10 cellular contexts compared by ENCODE assay signal in genomic region chr2:5694016-5694690, GRCh38. TPM values are rescaled to one million over a fixed set of nuclear protein-coding genes. Genes with fewer than 3 reads are reported as not detected.
DNase-seq lines count a peak whose midpoint lies in the region; ATAC-seq and TF ChIP-seq lines count a peak whose summit lies in the region.
"Had no signal": no experiment of that assay in that cellular context is flagged by ENCODE, and none has a peak within 500 bp of the region (broad histone marks: within the 10 kb centered on the region; RNA-seq: fewer than 3 reads in every experiment).

No MANE protein-coding gene starts in this region.

- H3K9ac ChIP-seq in NT2/D1 (ENCODE audit: insufficient read length, low read depth), result peak overlapping the region; percentile 92

- TF ChIP-seq CTCF in fibroblast of villous mesenchyme (IDR thresholded peaks at IDR 0.05; ENCODE audit: insufficient read depth, low read depth, low read length), result no peak

- peak overlapping the region; percentile 14 to 67 for H3K4me3 Mint-ChIP-seq in activated T-cell treated with anti-CD3 and anti-CD28 coated beads, Interleukin-2, amount 50 U/mL, for 72 hours
- H3K4me3 Mint-ChIP-seq: CD8-positive, alpha-beta T cell; central memory CD8-positive, alpha-beta T cell had no signal

- no peaks in the 10 kb centered on the region for H3K27me3 ChIP-seq in NT2/D1 (ENCODE audit: insufficient read depth, insufficient read length)

- no peak for DNase-seq in activated T-cell treated with anti-CD3 and anti-CD28 coated beads, Interleukin-2, amount 50 U/mL, for 72 hours
- no peak for DNase-seq in activated T-cell treated with anti-CD3 and anti-CD28 coated beads, Interleukin-2, amount 50 U/mL, for 48 hours
- DNase-seq in NT2/D1 (ENCODE audit: low read depth, low spot score) (no peak), fibroblast of villous mesenchyme (ENCODE audit: low read depth) (no peak), skeletal muscle cell (ENCODE audit: low read depth) (no peak)
- DNase-seq: CD8-positive, alpha-beta T cell had no signal

- peaks cover 5% of the 10 kb centered on the region for H3K36me3 ChIP-seq in NT2/D1 (ENCODE audit: insufficient read depth, insufficient read length, low read length)

- peaks cover 15% of the 10 kb centered on the region for H3K4me1 Mint-ChIP-seq in activated T-cell treated with anti-CD3 and anti-CD28 coated beads, Interleukin-2, amount 50 U/mL, for 72 hours (ENCODE audit: low read depth)
- H3K4me1 Mint-ChIP-seq: central memory CD8-positive, alpha-beta T cell had no signal

- peaks cover 4 to 7% of the 10 kb centered on the region in 2 donors for H3K36me3 Mint-ChIP-seq in activated T-cell treated with anti-CD3 and anti-CD28 coated beads, Interleukin-2, amount 50 U/mL, for 72 hours (ENCODE audit: insufficient read depth in 2 of 2)
- H3K36me3 Mint-ChIP-seq: CD8-positive, alpha-beta T cell had no signal

- ATAC-seq in activated T-cell treated with anti-CD3 and anti-CD28 coated beads, Interleukin-2, amount 50 U/mL, for 72 hours (replicated peaks in 1 of 2), result no peak
- ATAC-seq in HG02840 (IDR thresholded peaks at IDR 0.05; ENCODE audit: low FRiP score, unreplicated experiment), result no peak
- no peak for ATAC-seq in GM18517 (IDR thresholded peaks at IDR 0.05; ENCODE audit: unreplicated experiment)
- ATAC-seq in GM18867 (IDR thresholded peaks at IDR 0.05; ENCODE audit: unreplicated experiment), result no peak
- ATAC-seq: CD8-positive, alpha-beta T cell had no signal

- H3K4me1 ChIP-seq in NT2/D1 (ENCODE audit: insufficient read depth, insufficient read length), result no peaks in the 10 kb centered on the region

- H3K27ac Mint-ChIP-seq in activated T-cell treated with anti-CD3 and anti-CD28 coated beads, Interleukin-2, amount 50 U/mL, for 72 hours, result peak overlapping the region; percentile 81
- H3K27ac Mint-ChIP-seq: CD8-positive, alpha-beta T cell had no signal

- H3K9me3 ChIP-seq in NT2/D1 (ENCODE audit: insufficient read depth, low read length), result no peaks in the 10 kb centered on the region

- H3K4me3 ChIP-seq in NT2/D1 (ENCODE audit: insufficient read length, low read depth), result peak overlapping the region; percentile 89
- peak overlapping the region; percentile 2 for H3K4me3 ChIP-seq in fibroblast of villous mesenchyme (ENCODE audit: low read depth, low read length)
- peak overlapping the region; percentile 77 for H3K4me3 ChIP-seq in skeletal muscle cell (ENCODE audit: low read depth, low read length)

- H3K9me3 Mint-ChIP-seq in activated T-cell treated with anti-CD3 and anti-CD28 coated beads, Interleukin-2, amount 50 U/mL, for 72 hours, result no peaks in the 10 kb centered on the region
- H3K9me3 Mint-ChIP-seq: CD8-positive, alpha-beta T cell; central memory CD8-positive, alpha-beta T cell had no signal

- peaks cover 64% of the 10 kb centered on the region for H3K27me3 Mint-ChIP-seq in activated T-cell treated with anti-CD3 and anti-CD28 coated beads, Interleukin-2, amount 50 U/mL, for 72 hours (ENCODE audit: low read depth)

RNA-seq across cellular contexts. Expression of gene SOX11, which starts 2.0 kb away (rescaled TPM):
- total RNA-seq in activated T-cell treated with anti-CD3 and anti-CD28 coated beads, Interleukin-2, amount 50 U/mL, for 72 hours, result not detected
- total RNA-seq in fibroblast of villous mesenchyme, result under 0.01 and 0.32 TPM in 2 replicates
- total RNA-seq: CD8-positive, alpha-beta T cell had no signal

Comparison
In these comparisons a context has a peak if more than half of its experiments do, and no peak if none do; other contexts are left out.
1. H3K4me3 ChIP-seq: peak in every context shown above with its lines; median percentile 89 in NT2/D1; 77 in skeletal muscle cell; 2 in fibroblast of villous mesenchyme.